1 cellular context compared by ENCODE assay signal in the genomic region with DNA sequence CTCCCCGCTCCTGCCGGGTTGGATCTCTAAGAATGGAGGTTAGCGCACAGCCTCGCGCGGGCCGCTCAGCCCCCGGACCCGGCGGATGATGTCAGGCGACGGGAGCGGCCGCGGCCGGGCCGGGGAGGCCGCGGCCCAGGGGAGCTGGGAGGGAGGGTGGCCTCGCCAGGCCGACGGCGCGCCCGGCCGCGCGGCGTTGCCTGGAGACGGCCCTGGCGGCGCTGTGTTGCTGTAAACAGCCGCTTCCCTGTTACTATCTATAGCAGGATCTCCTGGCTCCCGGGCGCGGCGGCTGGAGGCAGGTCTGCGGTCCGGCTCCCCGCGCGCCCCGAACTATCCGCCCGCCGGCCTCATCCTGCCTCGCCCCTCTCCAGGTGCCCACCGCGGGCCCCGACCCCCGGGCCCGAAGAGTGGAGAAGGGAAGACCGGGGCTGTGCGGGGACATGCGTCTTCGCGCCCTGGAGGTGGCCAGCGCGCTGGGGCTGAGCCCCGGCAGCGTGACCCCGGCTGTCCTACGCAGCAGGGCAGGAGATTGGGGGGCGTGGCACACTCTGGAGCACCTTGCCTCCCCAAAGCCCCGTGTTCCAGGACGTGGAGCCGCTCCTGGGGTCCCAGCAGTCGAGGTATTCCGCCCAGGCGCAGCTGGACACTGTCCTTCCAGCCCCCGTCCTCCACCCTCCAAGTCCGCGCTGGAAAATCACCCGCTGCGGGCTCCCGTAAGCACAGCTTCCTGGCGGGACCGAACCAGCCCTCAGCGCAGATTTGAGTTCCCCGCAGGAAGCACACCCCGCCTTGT.
A peak's percentile ranks its signal among the peaks of the same experiment; 100 is the strongest.
TF ChIP-seq lines count a peak whose summit lies in the region.

No MANE protein-coding gene starts in this region.

TF ChIP-seq in HepG2, 621 proteins besides CTCF, POLR2A, EP300 and RAD21 (continued from another document and continues in another):
- TF ChIP-seq TFDP2 (CRISPR knock-in tag; IDR thresholded peaks at IDR 0.05) (no peak; the same call in 1 of the 2 replicates), ZNF431 (CRISPR knock-in tag; IDR thresholded peaks at IDR 0.05; ENCODE audit: borderline replicate concordance, low read depth) (no peak), FOSL2 (CRISPR knock-in tag; IDR thresholded peaks at IDR 0.05) (no peak), ZNF275 (CRISPR knock-in tag; IDR thresholded peaks at IDR 0.05; ENCODE audit: borderline replicate concordance) (0 out of 2 replicates have a peak, but pooled peaks have one; percentile 49), ZMYM2 (CRISPR knock-in tag; IDR thresholded peaks at IDR 0.05) (no peak), ZNF335 (CRISPR knock-in tag; IDR thresholded peaks at IDR 0.05) (no peak), SALL1 (CRISPR knock-in tag; IDR thresholded peaks at IDR 0.05) (peak; percentile 41; the same call in 1 of the 2 replicates), HOXA3 (CRISPR knock-in tag; IDR thresholded peaks at IDR 0.05) (peak; percentile 13; the same call in 1 of the 2 replicates), ZBTB14 (CRISPR knock-in tag; IDR thresholded peaks at IDR 0.05) (0 out of 2 replicates have a peak, but pooled peaks have one; percentile 39), ZSCAN30 (CRISPR knock-in tag; IDR thresholded peaks at IDR 0.05) (no peak), ZNF790 (CRISPR knock-in tag; IDR thresholded peaks at IDR 0.05; ENCODE audit: borderline replicate concordance) (peak; percentile 82; the same call in 1 of the 2 replicates), POGZ (CRISPR knock-in tag; IDR thresholded peaks at IDR 0.05) (peak; percentile 30; the same call in 1 of the 2 replicates), ZNF205 (CRISPR knock-in tag; IDR thresholded peaks at IDR 0.05) (no peak), ZFAT (CRISPR knock-in tag; conservative IDR thresholded peaks at IDR 0.05) (no peak), ZNF891 (CRISPR knock-in tag; IDR thresholded peaks at IDR 0.05) (peak; percentile 91), PBX2 (CRISPR knock-in tag; IDR thresholded peaks at IDR 0.05) (no peak), ZNF318 (CRISPR knock-in tag; IDR thresholded peaks at IDR 0.05) (no peak), ZNF33A (CRISPR knock-in tag; IDR thresholded peaks at IDR 0.05; ENCODE audit: borderline replicate concordance) (no peak)
- TF ChIP-seq, protein P1, sequence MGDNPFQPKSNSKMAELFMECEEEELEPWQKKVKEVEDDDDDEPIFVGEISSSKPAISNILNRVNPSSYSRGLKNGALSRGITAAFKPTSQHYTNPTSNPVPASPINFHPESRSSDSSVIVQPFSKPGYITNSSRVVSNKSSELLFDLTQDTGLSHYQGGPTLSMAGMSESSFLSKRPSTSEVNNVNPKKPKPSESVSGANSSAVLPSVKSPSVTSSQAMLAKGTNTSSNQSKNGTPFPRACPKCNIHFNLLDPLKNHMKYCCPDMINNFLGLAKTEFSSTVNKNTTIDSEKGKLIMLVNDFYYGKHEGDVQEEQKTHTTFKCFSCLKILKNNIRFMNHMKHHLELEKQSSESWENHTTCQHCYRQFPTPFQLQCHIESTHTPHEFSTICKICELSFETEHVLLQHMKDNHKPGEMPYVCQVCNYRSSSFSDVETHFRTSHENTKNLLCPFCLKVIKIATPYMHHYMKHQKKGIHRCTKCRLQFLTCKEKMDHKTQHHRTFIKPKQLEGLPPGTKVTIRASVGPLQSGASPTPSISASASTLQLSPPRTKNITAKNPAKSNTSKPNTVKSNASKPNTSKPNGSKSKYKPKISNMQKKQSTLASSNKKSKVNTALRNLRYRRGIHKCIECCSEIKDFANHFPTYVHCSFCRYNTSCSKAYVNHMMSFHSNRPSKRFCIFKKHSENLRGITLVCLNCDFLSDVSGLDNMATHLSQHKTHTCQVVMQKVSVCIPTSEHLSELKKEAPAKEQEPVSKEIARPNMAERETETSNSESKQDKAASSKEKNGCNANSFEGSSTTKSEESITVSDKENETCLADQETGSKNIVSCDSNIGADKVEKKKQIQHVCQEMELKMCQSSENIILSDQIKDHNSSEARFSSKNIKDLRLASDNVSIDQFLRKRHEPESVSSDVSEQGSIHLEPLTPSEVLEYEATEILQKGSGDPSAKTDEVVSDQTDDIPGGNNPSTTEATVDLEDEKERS (CRISPR knock-in tag; IDR thresholded peaks at IDR 0.05) = no peak
- TF ChIP-seq, protein P2, sequence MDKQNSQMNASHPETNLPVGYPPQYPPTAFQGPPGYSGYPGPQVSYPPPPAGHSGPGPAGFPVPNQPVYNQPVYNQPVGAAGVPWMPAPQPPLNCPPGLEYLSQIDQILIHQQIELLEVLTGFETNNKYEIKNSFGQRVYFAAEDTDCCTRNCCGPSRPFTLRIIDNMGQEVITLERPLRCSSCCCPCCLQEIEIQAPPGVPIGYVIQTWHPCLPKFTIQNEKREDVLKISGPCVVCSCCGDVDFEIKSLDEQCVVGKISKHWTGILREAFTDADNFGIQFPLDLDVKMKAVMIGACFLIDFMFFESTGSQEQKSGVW (CRISPR knock-in tag; IDR thresholded peaks at IDR 0.05; ENCODE audit: borderline replicate concordance) = no peak
- TF ChIP-seq, protein P3, sequence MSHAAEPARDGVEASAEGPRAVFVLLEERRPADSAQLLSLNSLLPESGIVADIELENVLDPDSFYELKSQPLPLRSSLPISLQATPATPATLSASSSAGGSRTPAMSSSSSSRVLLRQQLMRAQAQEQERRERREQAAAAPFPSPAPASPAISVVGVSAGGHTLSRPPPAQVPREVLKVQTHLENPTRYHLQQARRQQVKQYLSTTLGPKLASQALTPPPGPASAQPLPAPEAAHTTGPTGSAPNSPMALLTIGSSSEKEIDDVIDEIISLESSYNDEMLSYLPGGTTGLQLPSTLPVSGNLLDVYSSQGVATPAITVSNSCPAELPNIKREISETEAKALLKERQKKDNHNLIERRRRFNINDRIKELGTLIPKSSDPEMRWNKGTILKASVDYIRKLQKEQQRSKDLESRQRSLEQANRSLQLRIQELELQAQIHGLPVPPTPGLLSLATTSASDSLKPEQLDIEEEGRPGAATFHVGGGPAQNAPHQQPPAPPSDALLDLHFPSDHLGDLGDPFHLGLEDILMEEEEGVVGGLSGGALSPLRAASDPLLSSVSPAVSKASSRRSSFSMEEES (CRISPR knock-in tag; IDR thresholded peaks at IDR 0.05) = no peak
- TF ChIP-seq, protein P4, sequence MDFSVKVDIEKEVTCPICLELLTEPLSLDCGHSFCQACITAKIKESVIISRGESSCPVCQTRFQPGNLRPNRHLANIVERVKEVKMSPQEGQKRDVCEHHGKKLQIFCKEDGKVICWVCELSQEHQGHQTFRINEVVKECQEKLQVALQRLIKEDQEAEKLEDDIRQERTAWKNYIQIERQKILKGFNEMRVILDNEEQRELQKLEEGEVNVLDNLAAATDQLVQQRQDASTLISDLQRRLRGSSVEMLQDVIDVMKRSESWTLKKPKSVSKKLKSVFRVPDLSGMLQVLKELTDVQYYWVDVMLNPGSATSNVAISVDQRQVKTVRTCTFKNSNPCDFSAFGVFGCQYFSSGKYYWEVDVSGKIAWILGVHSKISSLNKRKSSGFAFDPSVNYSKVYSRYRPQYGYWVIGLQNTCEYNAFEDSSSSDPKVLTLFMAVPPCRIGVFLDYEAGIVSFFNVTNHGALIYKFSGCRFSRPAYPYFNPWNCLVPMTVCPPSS (IDR thresholded peaks at IDR 0.05) = no peak
- TF ChIP-seq, protein P5, sequence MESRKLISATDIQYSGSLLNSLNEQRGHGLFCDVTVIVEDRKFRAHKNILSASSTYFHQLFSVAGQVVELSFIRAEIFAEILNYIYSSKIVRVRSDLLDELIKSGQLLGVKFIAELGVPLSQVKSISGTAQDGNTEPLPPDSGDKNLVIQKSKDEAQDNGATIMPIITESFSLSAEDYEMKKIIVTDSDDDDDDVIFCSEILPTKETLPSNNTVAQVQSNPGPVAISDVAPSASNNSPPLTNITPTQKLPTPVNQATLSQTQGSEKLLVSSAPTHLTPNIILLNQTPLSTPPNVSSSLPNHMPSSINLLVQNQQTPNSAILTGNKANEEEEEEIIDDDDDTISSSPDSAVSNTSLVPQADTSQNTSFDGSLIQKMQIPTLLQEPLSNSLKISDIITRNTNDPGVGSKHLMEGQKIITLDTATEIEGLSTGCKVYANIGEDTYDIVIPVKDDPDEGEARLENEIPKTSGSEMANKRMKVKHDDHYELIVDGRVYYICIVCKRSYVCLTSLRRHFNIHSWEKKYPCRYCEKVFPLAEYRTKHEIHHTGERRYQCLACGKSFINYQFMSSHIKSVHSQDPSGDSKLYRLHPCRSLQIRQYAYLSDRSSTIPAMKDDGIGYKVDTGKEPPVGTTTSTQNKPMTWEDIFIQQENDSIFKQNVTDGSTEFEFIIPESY (CRISPR knock-in tag; IDR thresholded peaks at IDR 0.05) = no peak
